11 cellular contexts compared by ENCODE assay signal in the genomic region with DNA sequence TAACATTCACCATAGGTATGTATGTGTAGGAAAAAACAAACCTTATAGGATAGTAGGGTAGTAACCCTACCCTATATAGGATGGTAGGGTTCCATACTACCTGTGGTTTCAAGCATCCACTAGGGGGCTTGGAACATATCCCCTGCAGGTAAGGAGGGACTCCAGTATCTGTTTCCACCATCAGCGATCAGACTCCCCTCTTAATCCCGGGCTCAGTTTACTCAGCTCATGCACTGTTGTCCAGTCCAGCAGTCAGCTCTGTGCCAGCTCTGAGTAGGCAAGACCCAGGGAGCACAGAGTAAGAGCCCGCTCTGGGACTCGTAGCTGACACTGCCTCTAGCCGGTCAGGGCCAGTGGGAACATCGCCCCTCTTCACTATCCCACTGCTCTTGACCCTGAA.
DNase-seq lines count a peak whose midpoint lies in the region; ATAC-seq and TF ChIP-seq lines count a peak whose summit lies in the region.
"Had no signal": no experiment of that assay in that cellular context is flagged by ENCODE, and none has a peak within 500 bp of the region (broad histone marks: within the 10 kb centered on the region; RNA-seq: fewer than 3 reads in every experiment).

No MANE protein-coding gene starts in this region.

- DNase-seq in GM13977 (ENCODE audit: low spot score) (no peak), NCI-H69 (lab: John Stamatoyannopoulos, UW) (peak; percentile 57), iPS DF 4.7 (ENCODE audit: extremely low read depth, low spot score) (peak; percentile 11)
- no peak for DNase-seq in CD8-positive, alpha-beta memory T cell
- DNase-seq: pancreas had no signal

- POLR2A ChIA-PET in CD8-positive, alpha-beta memory T cell (lab: Charles Lee) = interaction anchor here (0.6 kb wide), 1 partner anchor 1205 kb away, joined by 6 read pairs; no protein-coding TSS in a partner anchor

- no peak overlapping the region for H3K27ac Mint-ChIP-seq in CD8-positive, alpha-beta memory T cell
- H3K27ac Mint-ChIP-seq: activated naive CD4-positive, alpha-beta T cell treated with anti-CD3 and anti-CD28 coated beads, Interleukin-2, amount 50 U/mL, for 72 hours had no signal

- H3K4me3 Mint-ChIP-seq in CD8-positive, alpha-beta memory T cell = no peak overlapping the region

- no peak overlapping the region for H3K27ac ChIP-seq in C4-2B
- H3K27ac ChIP-seq in CD8-positive, alpha-beta memory T cell (ENCODE audit: low read depth, low read length) = no peak overlapping the region
- H3K27ac ChIP-seq: gastroesophageal sphincter, pancreas had no signal

- H3K27me3 Mint-ChIP-seq in CD8-positive, alpha-beta memory T cell = peaks cover 0 to 2% of the 10 kb centered on the region in 2 donors

- in situ Hi-C loops in GM13977 (cut with MboI; ENCODE audit: low pct_unique_long_range_greater_than_20kb, low sequenced_read_pairs, unreplicated experiment) = no loop called here

- ATAC-seq in HG02970 (IDR thresholded peaks at IDR 0.05; ENCODE audit: low FRiP score, unreplicated experiment) = no peak
- ATAC-seq in HG03354 (IDR thresholded peaks at IDR 0.05; ENCODE audit: poor library complexity, severe bottlenecking, unreplicated experiment) = no peak
- no peak for ATAC-seq in HG03439 (IDR thresholded peaks at IDR 0.05; ENCODE audit: unreplicated experiment)
- ATAC-seq: gastroesophageal sphincter, pancreas had no signal

- no peaks in the 10 kb centered on the region for H3K36me3 ChIP-seq in CD8-positive, alpha-beta memory T cell (ENCODE audit: insufficient read depth, low read length)
- H3K36me3 ChIP-seq: gastroesophageal sphincter, pancreas had no signal

- H3K4me1 ChIP-seq in CD8-positive, alpha-beta memory T cell (ENCODE audit: insufficient read depth, low read length) = no peaks in the 10 kb centered on the region
- H3K4me1 ChIP-seq: gastroesophageal sphincter, pancreas had no signal

- CTCF ChIA-PET in CD8-positive, alpha-beta memory T cell (lab: Charles Lee) = interaction anchor here (1.0 to 1.1 kb wide), 2 partner anchors 50 to 61 kb away, joined by 3 read pairs; no protein-coding TSS in a partner anchor

- H3K9me3 ChIP-seq in CD8-positive, alpha-beta memory T cell (ENCODE audit: low read length) = no peaks in the 10 kb centered on the region
- H3K9me3 ChIP-seq: gastroesophageal sphincter, pancreas had no signal

- H3K9me3 Mint-ChIP-seq in CD8-positive, alpha-beta memory T cell = no peaks in the 10 kb centered on the region
- H3K9me3 Mint-ChIP-seq: activated naive CD4-positive, alpha-beta T cell treated with anti-CD3 and anti-CD28 coated beads, Interleukin-2, amount 50 U/mL, for 72 hours had no signal

- H3K27me3 ChIP-seq in CD8-positive, alpha-beta memory T cell (ENCODE audit: insufficient read depth, low read length, poor library complexity, severe bottlenecking) = no peaks in the 10 kb centered on the region
- H3K27me3 ChIP-seq: pancreas had no signal

- no peaks in the 10 kb centered on the region for H3K36me3 Mint-ChIP-seq in CD8-positive, alpha-beta memory T cell
- H3K36me3 Mint-ChIP-seq: activated naive CD4-positive, alpha-beta T cell treated with anti-CD3 and anti-CD28 coated beads, Interleukin-2, amount 50 U/mL, for 72 hours had no signal

- no peak overlapping the region for H3K4me3 ChIP-seq in CD8-positive, alpha-beta memory T cell (ENCODE audit: low read length)
- H3K4me3 ChIP-seq: gastroesophageal sphincter, pancreas had no signal

- TF ChIP-seq CTCF in C4-2B (conservative IDR thresholded peaks at IDR 0.05) (peak; percentile 54), GM13977 (IDR thresholded peaks at IDR 0.05; ENCODE audit: extremely low read depth, insufficient read depth, missing control alignments) (peak; percentile 31)

- no peaks in the 10 kb centered on the region for H3K4me1 Mint-ChIP-seq in CD8-positive, alpha-beta memory T cell

Comparison
In these comparisons a context has a peak if more than half of its experiments do, and no peak if none do; other contexts are left out.
1. DNase-seq: peak in NCI-H69 (single experiment) and iPS DF 4.7 (single experiment); none in GM13977 (single experiment) and CD8-positive, alpha-beta memory T cell (0 of 5).